ENCODE assay signal across 8 cellular contexts in the genomic region with DNA sequence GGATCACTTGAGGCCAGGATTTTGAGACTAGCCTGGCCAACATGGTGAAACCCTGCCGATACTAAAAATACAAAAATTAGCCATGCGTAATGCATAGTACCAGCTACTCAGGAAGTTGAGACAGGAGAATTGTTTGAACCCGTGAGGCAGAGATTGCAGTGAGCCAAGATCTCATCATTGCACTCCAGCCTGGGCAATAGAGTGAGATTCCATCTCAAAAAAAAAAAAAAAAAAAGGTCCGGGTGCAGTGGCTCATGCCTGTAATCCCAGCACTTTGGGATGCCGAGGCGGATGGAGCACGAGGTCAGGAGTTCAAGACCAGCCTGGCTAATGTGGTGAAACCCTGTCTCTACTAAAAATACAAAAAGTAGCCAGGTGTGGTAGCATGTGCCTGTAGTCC. TPM values are rescaled to one million over a fixed set of nuclear protein-coding genes. Genes with fewer than 3 reads are reported as not detected.
DNase-seq lines count a peak whose midpoint lies in the region; ATAC-seq and TF ChIP-seq lines count a peak whose summit lies in the region.
"Not testable (repeated sequence)": the region's sequence is repeated elsewhere in the genome, so short reads cannot be mapped to it uniquely, and the experiment has no call there.

No MANE protein-coding gene starts in this region.

- peak overlapping the region; percentile 13 for H3K4me3 Mint-ChIP-seq in CD4-positive, alpha-beta T cell
- H3K4me3 Mint-ChIP-seq in activated naive CD4-positive, alpha-beta T cell treated with anti-CD3 and anti-CD28 coated beads for 36 hours, result peak overlapping the region; percentile 95
- peak overlapping the region; percentile 97 for H3K4me3 Mint-ChIP-seq in nephron progenitor cell

- H3K36me3 ChIP-seq in SK-N-MC (ENCODE audit: insufficient read depth, low read length), result peaks cover 42% of the 10 kb centered on the region
- peaks cover 0 to 35% (median 0%) of the 10 kb centered on the region in 9 donors for H3K36me3 ChIP-seq in heart right ventricle
- H3K36me3 ChIP-seq in stomach, result not testable (repeated sequence)

- POLR2A ChIA-PET in CD4-positive, alpha-beta T cell (lab: Charles Lee), result interaction anchor here (1.1 kb wide), 1 partner anchor 115 kb away, joined by 3 read pairs; a partner anchor contains a TSS

- H3K9me3 Mint-ChIP-seq in CD4-positive, alpha-beta T cell; activated naive CD4-positive, alpha-beta T cell treated with anti-CD3 and anti-CD28 coated beads for 36 hours; nephron progenitor cell: not testable (repeated sequence)

- not testable (repeated sequence) for TF ChIP-seq CTCF in CD4-positive, alpha-beta T cell (IDR thresholded peaks at IDR 0.05); HL-60 (IDR thresholded peaks at IDR 0.05; ENCODE audit: insufficient read depth, low read length); coronary artery (IDR thresholded peaks at IDR 0.05); heart right ventricle (IDR thresholded peaks at IDR 0.05); nephron progenitor cell (IDR thresholded peaks at IDR 0.05); stomach (IDR thresholded peaks at IDR 0.05)

- ATAC-seq in CD4-positive, alpha-beta T cell (ENCODE audit: poor library complexity); heart right ventricle: not testable (repeated sequence)

- TF ChIP-seq POLR2A in stomach (IDR thresholded peaks at IDR 0.05), result not testable (repeated sequence)

- peaks cover 36% of the 10 kb centered on the region for H3K36me3 Mint-ChIP-seq in CD4-positive, alpha-beta T cell (ENCODE audit: low read depth)
- H3K36me3 Mint-ChIP-seq in activated naive CD4-positive, alpha-beta T cell treated with anti-CD3 and anti-CD28 coated beads for 36 hours (ENCODE audit: low read depth), result peaks cover 51% of the 10 kb centered on the region
- H3K36me3 Mint-ChIP-seq in nephron progenitor cell (ENCODE audit: low read depth), result peaks cover 42% of the 10 kb centered on the region

- H3K4me1 ChIP-seq in heart right ventricle (peaks cover 0 to 64% (median 44%) of the 10 kb centered on the region in 9 donors), stomach (peaks cover 0 to 71% (median 39%) of the 10 kb centered on the region in 4 donors)

- intact Hi-C loops in CD4-positive, alpha-beta T cell (cut with DNase I, micrococcal nuclease), result loop anchor here (5.0 to 10.0 kb wide), 9 partner anchors 76 to 1557 kb away; a partner anchor contains a TSS
- intact Hi-C loops in activated naive CD4-positive, alpha-beta T cell treated with anti-CD3 and anti-CD28 coated beads for 36 hours (cut with micrococcal nuclease), result loop anchor here (5.0 kb wide), 3 partner anchors 174 to 291 kb away; no protein-coding TSS in a partner anchor
- intact Hi-C loops in heart right ventricle (cut with DNase I) (loop anchor here in 9 of 10 donors (5.0 to 10.0 kb wide), 10 partner anchors 39 to 243 kb away; a partner anchor contains a TSS), stomach (cut with DNase I; ENCODE audit: low total_unique reads) (loop anchor here (10.0 kb wide), 1 partner anchor 73 kb away; no protein-coding TSS in a partner anchor)

- not testable (repeated sequence) for TF ChIP-seq EP300 in stomach (IDR thresholded peaks at IDR 0.05)

- H3K4me1 Mint-ChIP-seq in CD4-positive, alpha-beta T cell (ENCODE audit: low read depth), result peaks cover 68% of the 10 kb centered on the region
- peaks cover 55% of the 10 kb centered on the region for H3K4me1 Mint-ChIP-seq in activated naive CD4-positive, alpha-beta T cell treated with anti-CD3 and anti-CD28 coated beads for 36 hours (ENCODE audit: low read depth)
- H3K4me1 Mint-ChIP-seq in nephron progenitor cell, result peaks cover 56% of the 10 kb centered on the region

- not testable (repeated sequence) for DNase-seq in CD4-positive, alpha-beta T cell; HL-60 (ENCODE audit: low read depth in 1 of 2, low spot score in 1 of 2); SK-N-MC (ENCODE audit: low read depth, low spot score); activated naive CD4-positive, alpha-beta T cell treated with anti-CD3 and anti-CD28 coated beads for 36 hours; coronary artery (ENCODE audit: low spot score); heart right ventricle; nephron progenitor cell; stomach

- CTCF ChIA-PET in CD4-positive, alpha-beta T cell (lab: Charles Lee), result interaction anchor here (2.7 kb wide), 1 partner anchor 114 kb away, joined by 20 read pairs; a partner anchor contains a TSS
- CTCF ChIA-PET in activated naive CD4-positive, alpha-beta T cell treated with anti-CD3 and anti-CD28 coated beads for 36 hours (lab: Charles Lee), result interaction anchor here (0.6 to 3.0 kb wide), 3 partner anchors 114 to 239 kb away, joined by 3 to 10 read pairs (median 3); a partner anchor contains a TSS

- not testable (repeated sequence) for H3K27me3 Mint-ChIP-seq in CD4-positive, alpha-beta T cell; activated naive CD4-positive, alpha-beta T cell treated with anti-CD3 and anti-CD28 coated beads for 36 hours (ENCODE audit: low read depth); nephron progenitor cell (ENCODE audit: low read depth, poor library complexity)

- H3K4me3 ChIP-seq in HL-60 (replicated peaks; ENCODE audit: insufficient read depth, low read length), result peak overlapping the region; percentile 78
- H3K4me3 ChIP-seq in SK-N-MC, result peak overlapping the region; percentile 99
- peak overlapping the region; percentile 86 for H3K4me3 ChIP-seq in coronary artery
- H3K4me3 ChIP-seq in heart right ventricle, result peak overlapping the region; percentile 7 to 94 (median 77)
- H3K4me3 ChIP-seq in stomach, result peak overlapping the region; percentile 75 to 83 (median 80)

- H3K27ac ChIP-seq in CD4-positive, alpha-beta T cell (ENCODE audit: low read depth, low read length), result peak overlapping the region; percentile 80
- H3K27ac ChIP-seq in HL-60 (replicated peaks); SK-N-MC: not testable (repeated sequence)
- H3K27ac ChIP-seq in coronary artery (peak overlapping the region; percentile 93), heart right ventricle (peak overlapping the region; percentile 17 to 96 (median 94)), stomach (peak overlapping the region in 3 of 5 donors; percentile 82 to 94 (median 93))

- peak overlapping the region; percentile 76 for H3K27ac Mint-ChIP-seq in CD4-positive, alpha-beta T cell
- H3K27ac Mint-ChIP-seq in activated naive CD4-positive, alpha-beta T cell treated with anti-CD3 and anti-CD28 coated beads for 36 hours; nephron progenitor cell: not testable (repeated sequence)

- H3K9me3 ChIP-seq in CD4-positive, alpha-beta T cell (ENCODE audit: control insufficient read depth, low read length); SK-N-MC (ENCODE audit: low read depth, low read length); heart right ventricle; stomach: not testable (repeated sequence)

- peak overlapping the region; percentile 96 for H3K9ac ChIP-seq in SK-N-MC (ENCODE audit: insufficient read length)

- WGBS in heart right ventricle, 2 donors, result 52 to 57% methylated on average over 6 to 7 of the region's 7 CpGs
- 73 to 88% (median 86%) methylated on average over 7 of the region's 7 CpGs for WGBS in stomach, 5 donors

- H3K27me3 ChIP-seq in CD4-positive, alpha-beta T cell (ENCODE audit: control insufficient read depth, insufficient read depth, low read length); HL-60 (ENCODE audit: insufficient read depth, poor library complexity, severe bottlenecking); heart right ventricle; stomach: not testable (repeated sequence)

RNA-seq across cellular contexts. Expression of a gene that starts 2.2 kb away (rescaled TPM):
- 10 to 100 TPM; 22.9 to 26.6 TPM for total RNA-seq in CD4-positive, alpha-beta T cell
- total RNA-seq in activated naive CD4-positive, alpha-beta T cell treated with anti-CD3 and anti-CD28 coated beads for 36 hours, result 10 to 100 TPM; 56.3 to 57.5 TPM
- 100 to 1,000 TPM; 129 to 193 (median 152) TPM for total RNA-seq in heart right ventricle
- polyA plus RNA-seq in heart right ventricle, result 10 to 100 TPM; 43.9 to 71.8 TPM
- 100 to 1,000 TPM in 1 of 5 donors, 10 to 100 TPM in 4; 12.5 to 127 (median 32.6) TPM for total RNA-seq in stomach
- polyA plus RNA-seq in stomach, result 1 to 10 TPM; 4.9 to 10.0 (median 7.8) TPM

Comparison
In these comparisons a context has a peak if more than half of its experiments do, and no peak if none do; other contexts are left out.
1. H3K4me3 Mint-ChIP-seq: peak in every context shown above with its lines; median percentile 97 in nephron progenitor cell; 95 in activated naive CD4-positive, alpha-beta T cell treated with anti-CD3 and anti-CD28 coated beads for 36 hours; 13 in CD4-positive, alpha-beta T cell.